ENCODE assay signal across 8 cellular contexts in the genomic region with DNA sequence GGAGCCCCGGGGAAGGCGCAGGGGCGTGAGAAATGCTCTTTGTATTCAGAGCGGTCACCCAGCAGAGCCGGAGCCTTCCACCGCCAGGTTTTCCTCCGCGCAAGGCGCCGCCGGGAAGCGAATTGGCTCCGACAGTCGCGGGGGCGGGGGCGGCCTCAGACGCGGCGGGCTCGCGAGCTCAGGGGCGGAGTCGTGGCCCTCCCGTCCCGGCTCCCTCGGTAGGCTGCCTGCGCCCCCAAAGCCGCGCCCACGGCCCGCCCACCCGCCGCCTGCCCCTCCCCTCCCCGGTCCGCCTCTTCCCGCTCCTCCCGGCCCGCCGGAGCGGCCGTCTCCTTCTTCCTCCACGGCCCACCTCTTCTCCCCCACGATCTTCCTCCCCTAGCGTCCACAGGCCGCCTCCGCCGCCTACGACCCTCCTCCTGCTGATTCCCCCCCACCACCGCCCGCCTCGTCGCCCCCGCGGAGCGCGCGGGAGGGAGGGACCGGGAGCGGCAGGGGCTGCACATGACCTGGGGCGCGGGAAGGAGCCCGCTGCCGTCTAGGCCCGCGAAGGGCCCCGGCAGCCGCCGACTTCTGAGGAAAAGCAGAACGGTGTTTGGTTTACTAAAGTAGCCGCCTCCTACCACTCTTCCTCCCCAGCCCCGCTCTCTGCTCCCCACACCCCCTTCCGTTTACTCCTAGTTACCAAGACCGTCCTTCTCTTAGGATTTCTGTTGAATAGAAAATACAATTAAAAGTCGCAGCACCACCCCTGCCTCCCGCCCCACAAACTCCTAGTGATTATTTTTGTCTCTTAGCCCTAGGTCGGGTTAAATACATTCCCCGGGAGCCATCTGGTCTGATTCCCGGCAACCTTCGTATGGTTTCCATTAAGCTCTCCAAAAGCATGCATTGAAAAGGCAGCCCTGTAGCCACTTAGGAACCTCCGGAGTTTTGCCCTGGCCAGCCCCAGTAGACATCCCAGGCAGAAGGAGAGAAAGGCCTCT. TPM values are rescaled to one million over a fixed set of nuclear protein-coding genes. Genes with fewer than 3 reads are reported as not detected.
DNase-seq lines count a peak whose midpoint lies in the region; ATAC-seq and TF ChIP-seq lines count a peak whose summit lies in the region.

No MANE protein-coding gene starts in this region.

- peaks cover 12% of the 10 kb centered on the region for H3K4me1 Mint-ChIP-seq in activated CD8-positive, alpha-beta T cell treated with anti-CD3 and anti-CD28 coated beads, Interleukin-2, amount 10 ng/mL, durations not matched to agents 7 days and 5 days (ENCODE audit: low read depth)

- no peak for TF ChIP-seq CTCF in lower lobe of right lung (IDR thresholded peaks at IDR 0.05)

- H3K9me3 ChIP-seq in lower lobe of right lung = no peaks in the 10 kb centered on the region

- DNase-seq in C1 segment of cervical spinal cord (lab: John Stamatoyannopoulos, UW) = peak; percentile 51 to 96 (median 86)
- DNase-seq in NCI-H748 treated with DMSO at 0.1 percent for 48 hours (lab: John Stamatoyannopoulos, UW) = peak; percentile 60
- DNase-seq in activated CD8-positive, alpha-beta T cell treated with anti-CD3 and anti-CD28 coated beads, Interleukin-2, amount 10 ng/mL, durations not matched to agents 7 days and 5 days = peak; percentile 87
- peak; percentile 95 for DNase-seq in ecto neural progenitor cell (ENCODE audit: low spot score)
- DNase-seq in lower lobe of right lung = peak; percentile 96
- DNase-seq in stimulated activated CD4-positive, alpha-beta T cell treated with anti-CD3 and anti-CD28 coated beads, Interleukin-4, amount 100 ng/mL, for 48 hours (ENCODE audit: low read depth in 2 of 2) = peak; percentile 78 to 89

- intact Hi-C loops in lower lobe of right lung (cut with DNase I) = no loop called here

- no peaks in the 10 kb centered on the region for H3K36me3 Mint-ChIP-seq in activated CD8-positive, alpha-beta T cell treated with anti-CD3 and anti-CD28 coated beads, Interleukin-2, amount 10 ng/mL, durations not matched to agents 7 days and 5 days (ENCODE audit: low read depth)

- no peaks in the 10 kb centered on the region for H3K36me3 ChIP-seq in lower lobe of right lung

- peaks cover 20% of the 10 kb centered on the region for H3K27me3 Mint-ChIP-seq in activated CD8-positive, alpha-beta T cell treated with anti-CD3 and anti-CD28 coated beads, Interleukin-2, amount 10 ng/mL, durations not matched to agents 7 days and 5 days (ENCODE audit: low read depth)

- H3K4me3 ChIP-seq in lower lobe of right lung = peak overlapping the region; percentile 61

- POLR2A ChIA-PET in activated CD8-positive, alpha-beta T cell treated with anti-CD3 and anti-CD28 coated beads, Interleukin-2, amount 10 ng/mL, durations not matched to agents 7 days and 5 days (lab: Charles Lee) = interaction anchor here (1.2 kb wide), 1 partner anchor 114 kb away, joined by 3 read pairs; a partner anchor contains a TSS

- H3K4me1 ChIP-seq in lower lobe of right lung = peaks cover 57% of the 10 kb centered on the region

- H3K27ac ChIP-seq in lower lobe of right lung = peak overlapping the region; percentile 90

- H3K4me3 Mint-ChIP-seq in activated CD8-positive, alpha-beta T cell treated with anti-CD3 and anti-CD28 coated beads, Interleukin-2, amount 10 ng/mL, durations not matched to agents 7 days and 5 days = peak overlapping the region; percentile 73

- H3K27ac Mint-ChIP-seq in activated CD8-positive, alpha-beta T cell treated with anti-CD3 and anti-CD28 coated beads, Interleukin-2, amount 10 ng/mL, durations not matched to agents 7 days and 5 days = no peak overlapping the region

- ATAC-seq in GM19395 (IDR thresholded peaks at IDR 0.05; ENCODE audit: unreplicated experiment) (peak; percentile 79), HG03558 (IDR thresholded peaks at IDR 0.05; ENCODE audit: extremely low read depth, unreplicated experiment) (peak; percentile 59), lower lobe of right lung (peak; percentile 91 to 96)
- ATAC-seq in activated CD8-positive, alpha-beta T cell treated with anti-CD3 and anti-CD28 coated beads, Interleukin-2, amount 10 ng/mL, durations not matched to agents 7 days and 5 days = peak; percentile 99

- H3K9me3 Mint-ChIP-seq in activated CD8-positive, alpha-beta T cell treated with anti-CD3 and anti-CD28 coated beads, Interleukin-2, amount 10 ng/mL, durations not matched to agents 7 days and 5 days (ENCODE audit: insufficient read depth) = no peaks in the 10 kb centered on the region

- CTCF ChIA-PET in activated CD8-positive, alpha-beta T cell treated with anti-CD3 and anti-CD28 coated beads, Interleukin-2, amount 10 ng/mL, durations not matched to agents 7 days and 5 days (lab: Charles Lee) = no interaction called here

- H3K27me3 ChIP-seq in lower lobe of right lung (ENCODE audit: low read depth) = no peaks in the 10 kb centered on the region

RNA-seq across cellular contexts. Expression of a gene that starts 53.2 kb away (rescaled TPM):
- total RNA-seq in activated CD8-positive, alpha-beta T cell treated with anti-CD3 and anti-CD28 coated beads, Interleukin-2, amount 10 ng/mL, durations not matched to agents 7 days and 5 days = not detected
- not detected for total RNA-seq in lower lobe of right lung

Comparison
In these comparisons a context has a peak if more than half of its experiments do, and no peak if none do; other contexts are left out.
1. Peak in every context shown above with its lines: DNase-seq, ATAC-seq, H3K4me3 ChIP-seq and H3K27ac ChIP-seq.